Comparison of ENCODE assay signal across 23 cellular contexts in genomic region chr3:54731697-54732445, GRCh38.
"Had no signal": no experiment of that assay in that cellular context is flagged by ENCODE, and none has a peak within 500 bp of the region (broad histone marks: within the 10 kb centered on the region; RNA-seq: fewer than 3 reads in every experiment).

No MANE protein-coding gene starts in this region.

- FAIRE-seq: K562, TTC549 had no signal

- DNase-seq: activated CD4-positive, alpha-beta T cell treated with anti-CD3 and anti-CD28 coated beads, Interleukin-2, amount 50 U/mL, for 1 hour; activated CD4-positive, CD25-positive, alpha-beta regulatory T cell; activated CD8-positive, alpha-beta memory T cell treated with anti-CD3 and anti-CD28 coated beads, Interleukin-2, amount 50 U/mL, for 4 hours; activated CD8-positive, alpha-beta T cell treated with anti-CD3 and anti-CD28 coated beads for 36 hours; activated gamma-delta T cell treated with Interleukin-2 at 50 U/mL for 16 hours; activated naive CD4-positive, alpha-beta T cell treated with anti-CD3 and anti-CD28 coated beads, Interleukin-2, amount 10 ng/mL, durations not matched to agents 7 days and 5 days; activated naive CD8-positive, alpha-beta T cell treated with anti-CD3 and anti-CD28 coated beads for 36 hours; activated T-cell treated with anti-CD3 and anti-CD28 coated beads, Interleukin-2, amount 50 U/mL, for 72 hours; adrenal gland; anterior cingulate cortex; Karpas-422; MM.1S; NCI-H1105; NCI-H1436; NCI-H1694 treated with DMSO at 0.1 percent for 48 hours; NCI-H2081; NCI-H524; PC-3; SHP77 treated with DMSO at 0.1 percent for 48 hours; T-helper 17 cell; T-helper 9 cell had no signal

- ATAC-seq: activated CD8-positive, alpha-beta T cell treated with anti-CD3 and anti-CD28 coated beads for 36 hours; activated T-cell treated with anti-CD3 and anti-CD28 coated beads, Interleukin-2, amount 50 U/mL, for 72 hours; K562; PC-3; T-helper 17 cell had no signal

- H3K36me3 ChIP-seq: adrenal gland had no signal

- H3K4me1 ChIP-seq: adrenal gland had no signal

- H3K27me3 ChIP-seq: adrenal gland had no signal

- H3K27ac ChIP-seq: adrenal gland had no signal

- H3K4me3 ChIP-seq: adrenal gland, K562 had no signal
